7 cellular contexts compared by ENCODE assay signal in genomic region chr3:52446631-52447511, GRCh38. TPM values are rescaled to one million over a fixed set of nuclear protein-coding genes. Genes with fewer than 3 reads are reported as not detected.
DNase-seq lines count a peak whose midpoint lies in the region; TF ChIP-seq lines count a peak whose summit lies in the region.

No MANE protein-coding gene starts in this region.

- DNase-seq in GM12865 (ENCODE audit: low read depth) (peak; percentile 76), KG1 (lab: John Stamatoyannopoulos, UW) (peak; percentile 87), T-helper 2 cell (peak; percentile 39 to 73 (median 61)), ascending aorta (ENCODE audit: low spot score in 2 of 2) (peak in 1 of 2 donors; percentile 83), iPS DF 6.9 (ENCODE audit: low read depth, low spot score) (peak; percentile 82), cortex of kidney (lab: John Stamatoyannopoulos, UW) (no peak)
- DNase-seq in stimulated activated CD4-positive, alpha-beta T cell treated with anti-CD3 and anti-CD28 coated beads, Interleukin-1b, Interleukin-23, amount 100 ng/mL, for 4 hours (ENCODE audit: low read depth in 2 of 2): peak; percentile 57 to 67

- H3K9me3 ChIP-seq in ascending aorta (no peaks in the 10 kb centered on the region), iPS DF 6.9 (ENCODE audit: control insufficient read depth, insufficient read depth, low read length) (no peaks in the 10 kb centered on the region)

- H3K27ac ChIP-seq in ascending aorta (no peak overlapping the region), iPS DF 6.9 (ENCODE audit: low read length) (no peak overlapping the region)

- H3K4me3 ChIP-seq in GM12865 (ENCODE audit: low read depth, low read length): no peak overlapping the region
- no peak overlapping the region for H3K4me3 ChIP-seq in ascending aorta
- no peak overlapping the region for H3K4me3 ChIP-seq in iPS DF 6.9 (ENCODE audit: low read length)

- TF ChIP-seq CTCF in GM12865 (IDR thresholded peaks at IDR 0.05; ENCODE audit: insufficient read depth, low read depth, low read length, missing control alignments) (peak; percentile 100), ascending aorta (IDR thresholded peaks at IDR 0.05) (peak; percentile 96 to 100 (median 100))

- intact Hi-C loops in ascending aorta (cut with DNase I): loop anchor here (1.0 kb wide), 1 partner anchor 19 kb away; no protein-coding TSS in a partner anchor

- H3K4me1 ChIP-seq in ascending aorta: peaks cover 0 to 6% of the 10 kb centered on the region in 2 donors
- H3K4me1 ChIP-seq in iPS DF 6.9 (ENCODE audit: control insufficient read depth, insufficient read depth, low read length): peaks cover 10% of the 10 kb centered on the region

- H3K36me3 ChIP-seq in ascending aorta (no peaks in the 10 kb centered on the region), iPS DF 6.9 (ENCODE audit: control insufficient read depth, insufficient read depth, low read length) (no peaks in the 10 kb centered on the region)

- H3K27me3 ChIP-seq in ascending aorta (no peaks in the 10 kb centered on the region), iPS DF 6.9 (ENCODE audit: control insufficient read depth, insufficient read depth, low read length) (no peaks in the 10 kb centered on the region)

- no CpG with 5 or more reads among the region's 13 CpGs for WGBS in iPS DF 6.9 (ENCODE audit: insufficient coverage, insufficient read length)

RNA-seq across cellular contexts. Expression of gene SEMA3G, which starts 2.0 kb away (rescaled TPM):
- 163 TPM for total RNA-seq in ascending aorta

RNA-seq across cellular contexts. Expression of gene TNNC1, which starts 7.0 kb away (rescaled TPM):
- total RNA-seq in ascending aorta: 68.6 TPM

RNA-seq across cellular contexts. Expression of gene NISCH, which starts 8.5 kb away (rescaled TPM):
- 58.3 TPM for total RNA-seq in ascending aorta

RNA-seq across cellular contexts. Expression of gene PHF7, which starts 36.4 kb away (rescaled TPM):
- total RNA-seq in ascending aorta: not detected

RNA-seq across cellular contexts. Expression of gene BAP1, which starts 37.1 kb away (rescaled TPM):
- 90.7 TPM for total RNA-seq in ascending aorta
